In the genomic region with DNA sequence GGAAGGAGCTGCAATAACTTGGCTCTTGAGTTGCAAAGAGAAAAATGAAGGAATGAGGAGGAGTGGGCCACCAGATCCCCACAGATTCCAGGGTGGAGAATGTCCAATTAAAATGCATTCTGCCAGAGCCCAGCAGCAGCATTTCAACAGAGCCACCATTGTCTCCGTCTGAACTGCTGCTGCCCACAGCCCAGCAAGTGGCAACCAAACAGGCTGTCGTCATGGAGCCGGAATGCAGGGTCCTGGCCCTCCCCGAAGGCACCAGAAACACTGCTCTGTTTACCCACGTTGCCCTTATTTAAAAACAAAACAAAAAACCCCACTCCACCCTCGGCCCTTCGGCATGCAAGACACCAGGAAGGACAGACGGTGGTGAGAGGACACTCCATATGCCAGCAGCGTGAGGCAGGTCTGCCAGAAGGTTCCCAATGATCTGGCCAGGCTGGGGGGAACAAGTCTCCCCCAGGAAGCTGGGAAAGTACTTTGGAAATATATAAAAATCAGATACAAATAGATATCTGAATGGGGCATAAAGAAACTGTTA, we compare ENCODE assay signal across 9 cellular contexts. TPM values are rescaled to one million over a fixed set of nuclear protein-coding genes. Genes with fewer than 3 reads are reported as not detected.
DNase-seq lines count a peak whose midpoint lies in the region; TF ChIP-seq lines count a peak whose summit lies in the region.
"Had no signal": no experiment of that assay in that cellular context is flagged by ENCODE, and none has a peak within 500 bp of the region (broad histone marks: within the 10 kb centered on the region; RNA-seq: fewer than 3 reads in every experiment).

No MANE protein-coding gene starts in this region.

- H3K4me3 Mint-ChIP-seq in CD8-positive, alpha-beta memory T cell, result no peak overlapping the region

- no peaks in the 10 kb centered on the region for H3K9me2 ChIP-seq in SK-N-SH

- H3K27ac ChIP-seq in layer of hippocampus (ENCODE audit: low read depth, low read length), result peak overlapping the region; percentile 92
- H3K27ac ChIP-seq in testis, result peak overlapping the region; percentile 48 to 51
- H3K27ac ChIP-seq in SK-N-SH (ENCODE audit: low read depth in 2 of 2, low read length in 1 of 2), result no peak overlapping the region
- H3K27ac ChIP-seq in CD8-positive, alpha-beta memory T cell (ENCODE audit: low read depth, low read length), result no peak overlapping the region
- H3K27ac ChIP-seq: gastrocnemius medialis had no signal

- DNase-seq in M059J (ENCODE audit: low read depth) (peak; percentile 93), choroid plexus epithelial cell (ENCODE audit: low read depth) (peak; percentile 47), testis (peak; percentile 90), RKO (ENCODE audit: low spot score) (no peak), SK-N-SH (no peak)
- DNase-seq in CD8-positive, alpha-beta memory T cell, result no peak
- DNase-seq: gastrocnemius medialis, Karpas-422 had no signal

- intact Hi-C loops in testis (cut with DNase I; ENCODE audit: low total_unique reads), result no loop called here

- H3K9me3 Mint-ChIP-seq in CD8-positive, alpha-beta memory T cell, result no peaks in the 10 kb centered on the region

- peaks cover 32% of the 10 kb centered on the region for H3K4me1 ChIP-seq in testis
- H3K4me1 ChIP-seq in SK-N-SH (ENCODE audit: control insufficient read depth in 1 of 2, insufficient read depth in 2 of 2, low read depth in 1 of 2, low read length in 1 of 2), result no peaks in the 10 kb centered on the region
- H3K4me1 ChIP-seq in CD8-positive, alpha-beta memory T cell (ENCODE audit: insufficient read depth, low read length), result peaks cover 13% of the 10 kb centered on the region
- H3K4me1 ChIP-seq: gastrocnemius medialis had no signal

- 64 to 69% methylated on average over 6 to 9 of the region's 9 CpGs for WGBS in testis, 2 donors
- WGBS in SK-N-SH (ENCODE audit: low lambda C conversion rate), result 45% methylated on average over 7 of the region's 9 CpGs

- no peaks in the 10 kb centered on the region for H4K20me1 ChIP-seq in SK-N-SH (ENCODE audit: insufficient read depth)

- CTCF ChIA-PET in SK-N-SH (lab: Yijun Ruan, JAX), result interaction anchor here (0.7 to 1.3 kb wide), 3 partner anchors 18 to 36 kb away, joined by 3 to 7 read pairs (median 3); no protein-coding TSS in a partner anchor
- CTCF ChIA-PET in CD8-positive, alpha-beta memory T cell (lab: Charles Lee), result no interaction called here

- no peaks in the 10 kb centered on the region for H3K79me2 ChIP-seq in SK-N-SH (ENCODE audit: insufficient read depth)

- no peaks in the 10 kb centered on the region for H3K9me3 ChIP-seq in testis
- H3K9me3 ChIP-seq in SK-N-SH, result no peaks in the 10 kb centered on the region
- H3K9me3 ChIP-seq in CD8-positive, alpha-beta memory T cell (ENCODE audit: low read length), result no peaks in the 10 kb centered on the region
- H3K9me3 ChIP-seq: gastrocnemius medialis had no signal

- POLR2A ChIA-PET in SK-N-SH (lab: Yijun Ruan, JAX), result no interaction called here
- POLR2A ChIA-PET in CD8-positive, alpha-beta memory T cell (lab: Charles Lee), result no interaction called here

- H3K4me3 ChIP-seq in choroid plexus epithelial cell (ENCODE audit: low read depth, low read length) (no peak overlapping the region), testis (no peak overlapping the region), SK-N-SH (ENCODE audit: low read depth in 2 of 2, low read length in 1 of 2) (no peak overlapping the region)
- no peak overlapping the region for H3K4me3 ChIP-seq in CD8-positive, alpha-beta memory T cell (ENCODE audit: low read length)
- H3K4me3 ChIP-seq: gastrocnemius medialis had no signal

- no peak for TF ChIP-seq RAD21 in SK-N-SH (IDR thresholded peaks at IDR 0.05; ENCODE audit: low read length)

- H3K36me3 Mint-ChIP-seq in CD8-positive, alpha-beta memory T cell, result no peaks in the 10 kb centered on the region

- no peaks in the 10 kb centered on the region for H3K27me3 ChIP-seq in layer of hippocampus (ENCODE audit: control insufficient read depth, insufficient read depth, low read length)
- no peaks in the 10 kb centered on the region for H3K27me3 ChIP-seq in testis
- H3K27me3 ChIP-seq in SK-N-SH (ENCODE audit: insufficient read depth), result no peaks in the 10 kb centered on the region; the same call in 1 of the 2 replicates
- no peaks in the 10 kb centered on the region for H3K27me3 ChIP-seq in CD8-positive, alpha-beta memory T cell (ENCODE audit: insufficient read depth, low read length, poor library complexity, severe bottlenecking)
- H3K27me3 ChIP-seq: gastrocnemius medialis had no signal

- TF ChIP-seq CTCF in choroid plexus epithelial cell (conservative IDR thresholded peaks at IDR 0.05; ENCODE audit: low read depth, low read length) (no peak), testis (IDR thresholded peaks at IDR 0.05) (no peak), SK-N-SH (IDR thresholded peaks at IDR 0.05) (no peak)

- H3K4me2 ChIP-seq in SK-N-SH, result no peak overlapping the region; the same call in 1 of the 2 replicates

- no peak for TF ChIP-seq POLR2A in testis (IDR thresholded peaks at IDR 0.05)

- H3K4me1 Mint-ChIP-seq in CD8-positive, alpha-beta memory T cell, result peaks cover 16 to 18% (median 17%) of the 10 kb centered on the region in 3 donors

- H3K36me3 ChIP-seq in testis (ENCODE audit: low read depth, missing control alignments) (no peaks in the 10 kb centered on the region), SK-N-SH (replicated peaks in 1 of 2; ENCODE audit: control insufficient read depth in 1 of 2, insufficient read depth in 2 of 2, low read length in 1 of 2) (no peaks in the 10 kb centered on the region)
- no peaks in the 10 kb centered on the region for H3K36me3 ChIP-seq in CD8-positive, alpha-beta memory T cell (ENCODE audit: insufficient read depth, low read length)
- H3K36me3 ChIP-seq: gastrocnemius medialis had no signal

- no peak overlapping the region for H3K9ac ChIP-seq in SK-N-SH

- no peaks in the 10 kb centered on the region for H3K27me3 Mint-ChIP-seq in CD8-positive, alpha-beta memory T cell

- no peak for TF ChIP-seq EP300 in SK-N-SH (IDR thresholded peaks at IDR 0.05; ENCODE audit: borderline replicate concordance in 1 of 2, low read depth in 1 of 2, low read length in 1 of 2)

- no peaks in the 10 kb centered on the region for H3F3A ChIP-seq in SK-N-SH (replicated peaks; ENCODE audit: insufficient read depth)

- no peak overlapping the region for H3K27ac Mint-ChIP-seq in CD8-positive, alpha-beta memory T cell

- H2AFZ ChIP-seq in SK-N-SH (ENCODE audit: low read depth), result no peak overlapping the region

TF ChIP-seq in SK-N-SH, 30 proteins besides CTCF, POLR2A, EP300 and RAD21 (continues in another document):
- TF ChIP-seq GATA2 (CRISPR knock-in tag; IDR thresholded peaks at IDR 0.05) (no peak), FOSL2 (IDR thresholded peaks at IDR 0.05; ENCODE audit: borderline replicate concordance, low read depth) (no peak), YY1 (IDR thresholded peaks at IDR 0.05; ENCODE audit: low read depth) (no peak), NRF1 (IDR thresholded peaks at IDR 0.05; ENCODE audit: low read depth, low read length) (no peak), TCF12 (IDR thresholded peaks at IDR 0.05) (no peak), FOXJ3 (CRISPR knock-in tag; IDR thresholded peaks at IDR 0.05) (no peak), JUND (IDR thresholded peaks at IDR 0.05) (no peak)
- TF ChIP-seq, protein P1, sequence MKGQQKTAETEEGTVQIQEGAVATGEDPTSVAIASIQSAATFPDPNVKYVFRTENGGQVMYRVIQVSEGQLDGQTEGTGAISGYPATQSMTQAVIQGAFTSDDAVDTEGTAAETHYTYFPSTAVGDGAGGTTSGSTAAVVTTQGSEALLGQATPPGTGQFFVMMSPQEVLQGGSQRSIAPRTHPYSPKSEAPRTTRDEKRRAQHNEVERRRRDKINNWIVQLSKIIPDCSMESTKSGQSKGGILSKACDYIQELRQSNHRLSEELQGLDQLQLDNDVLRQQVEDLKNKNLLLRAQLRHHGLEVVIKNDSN (IDR thresholded peaks at IDR 0.05; ENCODE audit: borderline replicate concordance, low read depth), result no peak
- TF ChIP-seq, protein P2, sequence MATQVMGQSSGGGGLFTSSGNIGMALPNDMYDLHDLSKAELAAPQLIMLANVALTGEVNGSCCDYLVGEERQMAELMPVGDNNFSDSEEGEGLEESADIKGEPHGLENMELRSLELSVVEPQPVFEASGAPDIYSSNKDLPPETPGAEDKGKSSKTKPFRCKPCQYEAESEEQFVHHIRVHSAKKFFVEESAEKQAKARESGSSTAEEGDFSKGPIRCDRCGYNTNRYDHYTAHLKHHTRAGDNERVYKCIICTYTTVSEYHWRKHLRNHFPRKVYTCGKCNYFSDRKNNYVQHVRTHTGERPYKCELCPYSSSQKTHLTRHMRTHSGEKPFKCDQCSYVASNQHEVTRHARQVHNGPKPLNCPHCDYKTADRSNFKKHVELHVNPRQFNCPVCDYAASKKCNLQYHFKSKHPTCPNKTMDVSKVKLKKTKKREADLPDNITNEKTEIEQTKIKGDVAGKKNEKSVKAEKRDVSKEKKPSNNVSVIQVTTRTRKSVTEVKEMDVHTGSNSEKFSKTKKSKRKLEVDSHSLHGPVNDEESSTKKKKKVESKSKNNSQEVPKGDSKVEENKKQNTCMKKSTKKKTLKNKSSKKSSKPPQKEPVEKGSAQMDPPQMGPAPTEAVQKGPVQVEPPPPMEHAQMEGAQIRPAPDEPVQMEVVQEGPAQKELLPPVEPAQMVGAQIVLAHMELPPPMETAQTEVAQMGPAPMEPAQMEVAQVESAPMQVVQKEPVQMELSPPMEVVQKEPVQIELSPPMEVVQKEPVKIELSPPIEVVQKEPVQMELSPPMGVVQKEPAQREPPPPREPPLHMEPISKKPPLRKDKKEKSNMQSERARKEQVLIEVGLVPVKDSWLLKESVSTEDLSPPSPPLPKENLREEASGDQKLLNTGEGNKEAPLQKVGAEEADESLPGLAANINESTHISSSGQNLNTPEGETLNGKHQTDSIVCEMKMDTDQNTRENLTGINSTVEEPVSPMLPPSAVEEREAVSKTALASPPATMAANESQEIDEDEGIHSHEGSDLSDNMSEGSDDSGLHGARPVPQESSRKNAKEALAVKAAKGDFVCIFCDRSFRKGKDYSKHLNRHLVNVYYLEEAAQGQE (IDR thresholded peaks at IDR 0.05; ENCODE audit: low read depth, low read length), result no peak

RNA-seq across cellular contexts. Expression of a gene that starts 32.5 kb away (rescaled TPM):
- 15.5 and 43.1 TPM in 2 replicates for total RNA-seq in M059J (2014; rRNA removed; shearing (Covaris generic))
- 10 to 100 TPM; 63.9 to 64.9 TPM for total RNA-seq in testis
- polyA plus RNA-seq in testis (ENCODE audit: insufficient read depth, low read depth, low replicate concordance) (33.0 TPM), SK-N-SH (2012; rRNA removed) (0.08 and 0.12 TPM in 2 replicates)
- polyA plus RNA-seq in SK-N-SH (2012; cell fraction: cytosol; rRNA removed), result 0.03 and 0.04 TPM in 2 replicates
- polyA plus RNA-seq in SK-N-SH (2012; cell fraction: nucleus; rRNA removed), result 0.45 and 0.46 TPM in 2 replicates
- total RNA-seq in CD8-positive, alpha-beta memory T cell, result 1 to 10 TPM; 5.3 to 6.6 TPM
- polyA plus RNA-seq in CD8-positive, alpha-beta memory T cell, result 4.1 TPM

Comparison
In these comparisons a context has a peak if more than half of its experiments do, and no peak if none do; other contexts are left out.
1. DNase-seq: peak in M059J (single experiment), choroid plexus epithelial cell (single experiment) and testis (single experiment); none in RKO (single experiment), SK-N-SH (single experiment) and CD8-positive, alpha-beta memory T cell (0 of 5).
2. H3K27ac ChIP-seq: peak in layer of hippocampus (single experiment) and testis (2 of 2); none in SK-N-SH (0 of 2) and CD8-positive, alpha-beta memory T cell (single experiment).